ENCODE assay signal across 20 cellular contexts in genomic region chr7:1339611-1340010, GRCh38.
A peak's percentile ranks its signal among the peaks of the same experiment; 100 is the strongest.
DNase-seq lines count a peak whose midpoint lies in the region; ATAC-seq, FAIRE-seq and TF ChIP-seq lines count a peak whose summit lies in the region.
"Had no signal": no experiment of that assay in that cellular context is flagged by ENCODE, and none has a peak within 500 bp of the region (broad histone marks: within the 10 kb centered on the region; RNA-seq: fewer than 3 reads in every experiment).

No MANE protein-coding gene starts in this region.

- no peak overlapping the region for H3K4me2 ChIP-seq in smooth muscle cell
- H3K4me2 ChIP-seq: A549; BLaER1 treated with 17β-estradiol and CSF1 and Interleukin-3, amounts not matched to agents 10 nM and 100 nM had no signal

- H3K4me1 Mint-ChIP-seq in glutamatergic neuron (ENCODE audit: low read depth, unreplicated experiment) = peaks cover 6% of the 10 kb centered on the region
- H3K4me1 Mint-ChIP-seq: CD4-positive, CD25-positive, alpha-beta regulatory T cell; CD8-positive, alpha-beta memory T cell; H9 had no signal

- peaks cover 9% of the 10 kb centered on the region for H3K9me3 Mint-ChIP-seq in glutamatergic neuron (ENCODE audit: unreplicated experiment)

- H3K4me1 ChIP-seq in right cardiac atrium (ENCODE audit: control insufficient read depth, insufficient read depth, low read length) (no peaks in the 10 kb centered on the region), lower lobe of right lung (no peaks in the 10 kb centered on the region), smooth muscle cell (ENCODE audit: low read depth) (no peaks in the 10 kb centered on the region)
- H3K4me1 ChIP-seq: A549 had no signal

- no peaks in the 10 kb centered on the region for H4K20me1 ChIP-seq in smooth muscle cell (ENCODE audit: low read depth)
- H4K20me1 ChIP-seq: BLaER1 treated with 17β-estradiol and CSF1 and Interleukin-3, amounts not matched to agents 10 nM and 100 nM had no signal

- H3K36me3 ChIP-seq in lower lobe of right lung (no peaks in the 10 kb centered on the region), smooth muscle cell (ENCODE audit: low read depth) (no peaks in the 10 kb centered on the region)
- H3K36me3 ChIP-seq: BLaER1 treated with 17β-estradiol and CSF1 and Interleukin-3, amounts not matched to agents 10 nM and 100 nM had no signal

- H3K4me3 ChIP-seq in right cardiac atrium (ENCODE audit: low read length) (no peak overlapping the region), lower lobe of right lung (no peak overlapping the region), smooth muscle cell (no peak overlapping the region)
- H3K4me3 ChIP-seq: A549; BLaER1 treated with 17β-estradiol and CSF1 and Interleukin-3, amounts not matched to agents 10 nM and 100 nM had no signal

- H3F3A ChIP-seq in smooth muscle cell (ENCODE audit: low read depth) = no peaks in the 10 kb centered on the region

- H3K9me3 ChIP-seq in right cardiac atrium (ENCODE audit: control insufficient read depth, low read length) (no peaks in the 10 kb centered on the region), lower lobe of right lung (peaks cover 11% of the 10 kb centered on the region), smooth muscle cell (replicated peaks; ENCODE audit: low read depth) (no peaks in the 10 kb centered on the region)

- H3K27me3 Mint-ChIP-seq in glutamatergic neuron (ENCODE audit: unreplicated experiment) = peaks cover 9% of the 10 kb centered on the region

- no peaks in the 10 kb centered on the region for H3K27me3 ChIP-seq in right cardiac atrium (ENCODE audit: control insufficient read depth, insufficient read depth)
- peaks cover 19% of the 10 kb centered on the region for H3K27me3 ChIP-seq in lower lobe of right lung (ENCODE audit: low read depth)
- peaks cover 6% of the 10 kb centered on the region for H3K27me3 ChIP-seq in smooth muscle cell (ENCODE audit: low read depth)
- H3K27me3 ChIP-seq: BLaER1 treated with 17β-estradiol and CSF1 and Interleukin-3, amounts not matched to agents 10 nM and 100 nM had no signal

- H3K79me2 ChIP-seq in smooth muscle cell (ENCODE audit: low read depth) = no peaks in the 10 kb centered on the region

- TF ChIP-seq CTCF in glutamatergic neuron (IDR thresholded peaks at IDR 0.05; ENCODE audit: partially characterized antibody, unreplicated experiment) = no peak
- TF ChIP-seq CTCF in lower lobe of right lung (IDR thresholded peaks at IDR 0.05) = no peak
- TF ChIP-seq CTCF in smooth muscle cell (IDR thresholded peaks at IDR 0.05; ENCODE audit: borderline replicate concordance, insufficient read depth, poor library complexity, severe bottlenecking) = no peak

- peaks cover 16% of the 10 kb centered on the region for H3K36me3 Mint-ChIP-seq in glutamatergic neuron (ENCODE audit: unreplicated experiment)
- H3K36me3 Mint-ChIP-seq: CD4-positive, CD25-positive, alpha-beta regulatory T cell had no signal

- H3K9ac ChIP-seq in smooth muscle cell (ENCODE audit: low read depth) = no peak overlapping the region
- H3K9ac ChIP-seq: BLaER1 treated with 17β-estradiol and CSF1 and Interleukin-3, amounts not matched to agents 10 nM and 100 nM had no signal

- intact Hi-C loops in Right ventricle myocardium inferior (cut with DNase I) = no loop called here
- intact Hi-C loops in right cardiac atrium (cut with DNase I) = no loop called here
- intact Hi-C loops in lower lobe of right lung (cut with DNase I) = no loop called here

- H2AFZ ChIP-seq in smooth muscle cell (ENCODE audit: low read depth) = no peak overlapping the region

- H3K4me3 Mint-ChIP-seq in glutamatergic neuron (ENCODE audit: unreplicated experiment) = no peak overlapping the region
- H3K4me3 Mint-ChIP-seq: CD4-positive, CD25-positive, alpha-beta regulatory T cell; CD8-positive, alpha-beta memory T cell; H9 had no signal

- ATAC-seq in Right ventricle myocardium inferior (no peak), right cardiac atrium (no peak), lower lobe of right lung (no peak), HG03025 (IDR thresholded peaks at IDR 0.05; ENCODE audit: low FRiP score, unreplicated experiment) (no peak)
- ATAC-seq: A549 had no signal

- H3K27ac Mint-ChIP-seq in glutamatergic neuron (ENCODE audit: unreplicated experiment) = peak overlapping the region; percentile 33
- H3K27ac Mint-ChIP-seq: CD4-positive, CD25-positive, alpha-beta regulatory T cell; CD8-positive, alpha-beta memory T cell had no signal

- no peak overlapping the region for H3K27ac ChIP-seq in right cardiac atrium (ENCODE audit: low read length)
- H3K27ac ChIP-seq in lower lobe of right lung = no peak overlapping the region
- no peak overlapping the region for H3K27ac ChIP-seq in smooth muscle cell (ENCODE audit: low read depth)
- H3K27ac ChIP-seq: 22Rv1; A549; BLaER1 treated with 17β-estradiol and CSF1 and Interleukin-3, amounts not matched to agents 10 nM and 100 nM had no signal

- peak; percentile 56 for FAIRE-seq in urothelium cell line (lab: Jason Lieb, UNC)
- FAIRE-seq: A549, D721Med, G401.6, GM12891, GM19239, H1 had no signal

- 84% methylated on average over 2 of the region's 2 CpGs for WGBS in right cardiac atrium
- WGBS in smooth muscle cell (ENCODE audit: low lambda C conversion rate) = 93% methylated on average over 2 of the region's 2 CpGs

- DNase-seq in Right ventricle myocardium inferior (ENCODE audit: missing footprints) = peak; percentile 45
- DNase-seq in right cardiac atrium = no peak
- DNase-seq in glutamatergic neuron = no peak
- peak; percentile 20 for DNase-seq in lower lobe of right lung
- no peak for DNase-seq in urothelium cell line (ENCODE audit: low spot score)
- no peak for DNase-seq in mesenteric fat pad (ENCODE audit: low spot score)
- no peak for DNase-seq in smooth muscle cell (lab: John Stamatoyannopoulos, UW; ENCODE audit: unreplicated experiment)
- DNase-seq: CD4-positive, CD25-positive, alpha-beta regulatory T cell; COR-L47; H9 had no signal

Comparison
In these comparisons a context has a peak if more than half of its experiments do, and no peak if none do; other contexts are left out.
1. DNase-seq: peak in Right ventricle myocardium inferior (single experiment) and lower lobe of right lung (single experiment); none in right cardiac atrium (0 of 3), glutamatergic neuron (single experiment), urothelium cell line (single experiment), mesenteric fat pad (single experiment) and smooth muscle cell (single experiment).